Comparison of ENCODE assay signal across 8 cellular contexts in the genomic region with DNA sequence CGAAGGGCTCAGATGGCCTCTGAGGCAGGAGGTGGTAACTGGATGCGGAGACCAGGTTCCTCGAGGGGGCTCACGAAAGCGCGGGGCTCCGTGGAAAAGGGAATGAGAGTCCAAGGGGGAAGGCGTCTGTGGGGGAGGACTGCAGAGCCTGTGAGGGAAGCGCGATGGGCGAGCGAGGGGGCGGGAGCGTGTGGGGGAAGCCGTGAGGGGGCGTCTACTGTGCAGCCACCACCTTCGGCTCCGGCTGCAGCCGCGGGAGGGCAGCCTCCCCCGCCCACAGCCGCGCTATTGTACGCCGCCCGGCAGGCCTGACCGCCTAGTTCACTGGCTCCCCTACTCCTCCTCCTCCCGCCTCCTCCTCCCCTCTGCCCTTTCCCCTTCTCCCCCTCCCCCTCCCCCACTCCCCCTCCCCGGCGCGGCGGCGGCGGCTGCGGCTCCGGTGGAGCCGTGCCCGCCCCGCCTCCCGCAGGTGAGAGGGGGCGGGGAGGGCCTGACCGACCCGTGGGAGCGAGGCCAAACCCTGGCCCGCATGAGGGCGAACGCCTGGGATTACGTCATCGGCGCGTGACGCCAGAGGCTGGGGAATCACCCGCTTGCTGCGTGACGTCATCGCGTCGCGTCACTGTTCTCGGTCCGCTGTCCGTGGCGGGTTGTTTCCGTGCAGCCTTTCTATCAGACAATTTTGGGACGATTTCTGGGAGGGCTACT. TPM values are rescaled to one million over a fixed set of nuclear protein-coding genes. Genes with fewer than 3 reads are reported as not detected.
DNase-seq lines count a peak whose midpoint lies in the region; ATAC-seq, FAIRE-seq and TF ChIP-seq lines count a peak whose summit lies in the region.

A gene (minus strand): TSS at position 294 of the 708 bp plus-strand sequence. CDS start 81,574 bp downstream, outside the sequence.

- peak; percentile 35 to 53; a peak in 2 of 4 replicates for TF ChIP-seq EP300 in GM12878 (IDR thresholded peaks at IDR 0.05; ENCODE audit: borderline replicate concordance in 1 of 2, control insufficient read depth in 1 of 2, low read depth in 2 of 2, low read length in 2 of 2)

- peak; percentile 16 to 38 (median 36); a peak in 4 of 6 replicates for TF ChIP-seq CTCF in GM12878 (IDR thresholded peaks at IDR 0.05 in 2 of 3, conservative IDR thresholded peaks at IDR 0.05 in 1 of 3; ENCODE audit: control insufficient read depth in 2 of 3, extremely low read depth in 1 of 3, insufficient read depth in 1 of 3, low read depth in 3 of 3, low read length in 3 of 3)

- BruUV-seq in GM12878 (replicated peaks; lab: Mats Ljungman, UMichigan) = no TSS peak

- intact Hi-C loops in GM12878 (cut with micrococcal nuclease; ENCODE audit: unreplicated experiment) = loop anchor here (2.0 to 10.0 kb wide), 2 partner anchors 25 to 141 kb away; no protein-coding TSS in a partner anchor
- intact Hi-C loops in sciatic nerve (cut with DNase I) = no loop called here

- CTCF ChIA-PET in GM12878 (lab: Yijun Ruan, JAX) = interaction anchor here (0.8 to 2.1 kb wide), 13 partner anchors 10 to 75 kb away, joined by 3 to 12 read pairs (median 4); no protein-coding TSS in a partner anchor

- peak within 1 kb of the TSS; percentile 90 for H2AFZ ChIP-seq in GM12878 (ENCODE audit: control insufficient read depth, low read depth, low read length)

- ATAC-seq in HG02884 (IDR thresholded peaks at IDR 0.05; ENCODE audit: unreplicated experiment) (peak; percentile 49), GM12878 (peak; percentile 86), sciatic nerve (peak; percentile 85)

- TF ChIP-seq RAD21 in GM12878 (IDR thresholded peaks at IDR 0.05; ENCODE audit: insufficient read depth, low read depth, low read length) = 0 out of 2 replicates have a peak, but pooled peaks have one; percentile 2

- peak within 1 kb of the TSS; percentile 92 for H3K4me3 ChIP-seq in GM12878

- H4K20me1 ChIP-seq in GM12878 (ENCODE audit: control insufficient read depth, insufficient read depth) = no peaks in the 10 kb centered on the region

- no peaks in the 10 kb centered on the region for H3K27me3 ChIP-seq in GM12878 (replicated peaks in 1 of 2; ENCODE audit: control insufficient read depth in 2 of 2, insufficient read depth in 2 of 2, low read length in 1 of 2)

- SMC1A ChIA-PET in GM12878 (lab: Charles Lee; ENCODE audit: uncharacterized antibody, unreplicated experiment) = interaction anchor here (0.7 to 3.4 kb wide), 9 partner anchors 18 to 73 kb away, joined by 3 to 26 read pairs (median 4); no protein-coding TSS in a partner anchor

- 2% methylated on average over 34 of the region's 65 CpGs for WGBS in GM12878 (ENCODE audit: insufficient coverage, insufficient replicate concordance, low lambda C conversion rate, missing lambda C conversion rate)

- peak within 1 kb of the TSS; percentile 52 for H3K9ac ChIP-seq in GM12878 (ENCODE audit: control insufficient read depth, insufficient read depth, low read length)

- POLR2A ChIA-PET in GM12878 (lab: Charles Lee) = interaction anchor here (0.6 to 1.6 kb wide), 6 partner anchors 17 to 62 kb away, joined by 3 to 5 read pairs (median 3); no protein-coding TSS in a partner anchor

- peak within 1 kb of the TSS; percentile 82 for H3K27ac ChIP-seq in GM12878 (ENCODE audit: control insufficient read depth, insufficient read depth)

- peak; percentile 59 to 72 for DNase-seq in NCI-H187 (lab: John Stamatoyannopoulos, UW)
- DNase-seq in T1000 (lab: John Stamatoyannopoulos, UW) = peak; percentile 26
- no peak for DNase-seq in GM12878 (ENCODE audit: low read depth, low spot score)
- DNase-seq in iPS DF 19.7 (ENCODE audit: low read depth, low spot score) = peak; percentile 82
- peak; percentile 91 for DNase-seq in sciatic nerve (ENCODE audit: low spot score)
- no peak for DNase-seq in OCI-M2 (lab: John Stamatoyannopoulos, UW; ENCODE audit: unreplicated experiment)

- peak; percentile 38 for FAIRE-seq in GM12878 (lab: Jason Lieb, UNC)

- no peaks in the 10 kb centered on the region for H3K9me3 ChIP-seq in GM12878 (replicated peaks; ENCODE audit: control insufficient read depth, insufficient read depth, low read length)

- peak within 1 kb of the TSS; percentile 90 for H3K4me2 ChIP-seq in GM12878 (ENCODE audit: control insufficient read depth, insufficient read depth)

- in situ Hi-C loops in GM12878 (cut with MboI) = no loop called here

- peaks cover 41% of the 10 kb centered on the region for H3K79me2 ChIP-seq in GM12878 (ENCODE audit: control insufficient read depth, insufficient read depth, low read length)

- peaks cover 15% of the 10 kb centered on the region for H3K4me1 ChIP-seq in GM12878 (ENCODE audit: control insufficient read depth, insufficient read depth, low read length)

- H3K36me3 ChIP-seq in GM12878 (ENCODE audit: control insufficient read depth in 2 of 2, insufficient read depth in 2 of 2, low read length in 1 of 2) = no peaks in the 10 kb centered on the region

- peak; percentile 37 for TF ChIP-seq POLR2A in GM15510 (IDR thresholded peaks at IDR 0.05; ENCODE audit: borderline replicate concordance, extremely low read depth, insufficient read length)
- peak; percentile 64 for TF ChIP-seq POLR2A in GM12878 (IDR thresholded peaks at IDR 0.05; ENCODE audit: low read depth, low read length)

- RAD21 ChIA-PET in GM12878 (lab: Charles Lee; ENCODE audit: unreplicated experiment) = interaction anchor here (0.6 to 3.1 kb wide), 12 partner anchors 25 to 161 kb away, joined by 3 to 23 read pairs (median 6); no protein-coding TSS in a partner anchor

TF ChIP-seq in GM12878, 131 proteins besides CTCF, POLR2A, EP300 and RAD21 (continues in another document):
- TF ChIP-seq, protein P1, sequence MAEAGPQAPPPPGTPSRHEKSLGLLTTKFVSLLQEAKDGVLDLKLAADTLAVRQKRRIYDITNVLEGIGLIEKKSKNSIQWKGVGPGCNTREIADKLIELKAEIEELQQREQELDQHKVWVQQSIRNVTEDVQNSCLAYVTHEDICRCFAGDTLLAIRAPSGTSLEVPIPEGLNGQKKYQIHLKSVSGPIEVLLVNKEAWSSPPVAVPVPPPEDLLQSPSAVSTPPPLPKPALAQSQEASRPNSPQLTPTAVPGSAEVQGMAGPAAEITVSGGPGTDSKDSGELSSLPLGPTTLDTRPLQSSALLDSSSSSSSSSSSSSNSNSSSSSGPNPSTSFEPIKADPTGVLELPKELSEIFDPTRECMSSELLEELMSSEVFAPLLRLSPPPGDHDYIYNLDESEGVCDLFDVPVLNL (IDR thresholded peaks at IDR 0.05; ENCODE audit: low read depth, low read length) = peak; percentile 44; the same call in 1 of the 2 replicates
- peak; percentile 57; the same call in 1 of the 2 replicates for TF ChIP-seq BRCA1 (IDR thresholded peaks at IDR 0.05; ENCODE audit: low read depth, low read length)
- TF ChIP-seq BHLHE40 (IDR thresholded peaks at IDR 0.05; ENCODE audit: borderline replicate concordance in 1 of 2, low read depth in 2 of 2, low read length in 1 of 2) = peak; percentile 68 to 93
- 0 out of 2 replicates have a peak, but pooled peaks have one; percentile 34 for TF ChIP-seq MEF2A (IDR thresholded peaks at IDR 0.05; ENCODE audit: insufficient read depth, low read depth, low read length)
- TF ChIP-seq RCOR1 (conservative IDR thresholded peaks at IDR 0.05; ENCODE audit: low read depth, low read length) = no peak
- peak; percentile 33; the same call in 1 of the 2 replicates for TF ChIP-seq RAD51 (IDR thresholded peaks at IDR 0.05)
- TF ChIP-seq IRF4 (IDR thresholded peaks at IDR 0.05; ENCODE audit: low read depth, low read length) = peak; percentile 37; the same call in 1 of the 2 replicates
- TF ChIP-seq, protein P2, sequence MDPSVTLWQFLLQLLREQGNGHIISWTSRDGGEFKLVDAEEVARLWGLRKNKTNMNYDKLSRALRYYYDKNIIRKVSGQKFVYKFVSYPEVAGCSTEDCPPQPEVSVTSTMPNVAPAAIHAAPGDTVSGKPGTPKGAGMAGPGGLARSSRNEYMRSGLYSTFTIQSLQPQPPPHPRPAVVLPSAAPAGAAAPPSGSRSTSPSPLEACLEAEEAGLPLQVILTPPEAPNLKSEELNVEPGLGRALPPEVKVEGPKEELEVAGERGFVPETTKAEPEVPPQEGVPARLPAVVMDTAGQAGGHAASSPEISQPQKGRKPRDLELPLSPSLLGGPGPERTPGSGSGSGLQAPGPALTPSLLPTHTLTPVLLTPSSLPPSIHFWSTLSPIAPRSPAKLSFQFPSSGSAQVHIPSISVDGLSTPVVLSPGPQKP (IDR thresholded peaks at IDR 0.05; ENCODE audit: low read depth, low read length) = peak; percentile 60; the same call in 1 of the 2 replicates
- TF ChIP-seq POLR2AphosphoS5 (IDR thresholded peaks at IDR 0.05; ENCODE audit: low read length) = peak; percentile 70; the same call in 1 of the 2 replicates

RNA-seq across cellular contexts. Expression of the gene that starts here (rescaled TPM):
- total RNA-seq in GM12878 (2013; cell fraction: nucleolus; rRNA removed) = 246 and 249 TPM in 2 replicates
- total RNA-seq in GM12878 (2014; rRNA removed) (108 and 131 TPM in 2 replicates), GM12878 (2014; rRNA removed; fragmentation: Illumina TruSeq; extraction: Trizol) (108 and 112 TPM in 2 replicates), GM12878 (2021) (119 and 121 TPM in 2 replicates), sciatic nerve (31.3 TPM)
- 52.9 TPM for polyA plus RNA-seq in GM12878 (2011; ENCODE audit: low read depth)
- polyA plus RNA-seq in GM12878 (2011; rRNA removed) (321 and 332 TPM in 2 replicates), GM12878 (2014; fragmentation: Illumina TruSeq; extraction: Trizol) (162 and 181 TPM in 2 replicates), GM12878 (2014; fragmentation: Nextera tagmentation; extraction: Ambion mirVana) (10 to 100 TPM; 43.8 to 49.4 TPM), GM12878 (2014; rRNA removed) (112 and 113 TPM in 2 replicates), GM12878 (2016; fragmentation: Nextera tagmentation; extraction: Ambion mirVana) (100 to 1,000 TPM in 1 of 2 experiments, 10 to 100 TPM in 1; 99.1 to 114 TPM)
- polyA plus RNA-seq in GM12878 (2011; cell fraction: cytosol; rRNA removed) = 214 and 249 TPM in 2 replicates
- 423 and 453 TPM in 2 replicates for polyA plus RNA-seq in GM12878 (2011; cell fraction: nucleus; rRNA removed)
- 85.0 and 96.2 TPM in 2 replicates for polyA plus RNA-seq in GM12878 (2012)
- polyA minus RNA-seq in GM12878 (2011; rRNA and poly(A)+ RNA removed) = 305 and 451 TPM in 2 replicates
- 66.0 and 75.9 TPM in 2 replicates for polyA minus RNA-seq in GM12878 (2011; cell fraction: cytosol; rRNA and poly(A)+ RNA removed)
- 140 and 186 TPM in 2 replicates for polyA minus RNA-seq in GM12878 (2011; cell fraction: nucleus; rRNA and poly(A)+ RNA removed)

Comparison
In these comparisons a context has a peak if more than half of its experiments do, and no peak if none do; other contexts are left out.
1. DNase-seq: peak in NCI-H187 (2 of 2), T1000 (single experiment), iPS DF 19.7 (single experiment) and sciatic nerve (single experiment); none in GM12878 (single experiment) and OCI-M2 (single experiment).
2. Peak in every context shown above with its lines, with median percentiles within 50 percentile points of each other: ATAC-seq.